ENCODE assay signal across 14 cellular contexts in the genomic region with DNA sequence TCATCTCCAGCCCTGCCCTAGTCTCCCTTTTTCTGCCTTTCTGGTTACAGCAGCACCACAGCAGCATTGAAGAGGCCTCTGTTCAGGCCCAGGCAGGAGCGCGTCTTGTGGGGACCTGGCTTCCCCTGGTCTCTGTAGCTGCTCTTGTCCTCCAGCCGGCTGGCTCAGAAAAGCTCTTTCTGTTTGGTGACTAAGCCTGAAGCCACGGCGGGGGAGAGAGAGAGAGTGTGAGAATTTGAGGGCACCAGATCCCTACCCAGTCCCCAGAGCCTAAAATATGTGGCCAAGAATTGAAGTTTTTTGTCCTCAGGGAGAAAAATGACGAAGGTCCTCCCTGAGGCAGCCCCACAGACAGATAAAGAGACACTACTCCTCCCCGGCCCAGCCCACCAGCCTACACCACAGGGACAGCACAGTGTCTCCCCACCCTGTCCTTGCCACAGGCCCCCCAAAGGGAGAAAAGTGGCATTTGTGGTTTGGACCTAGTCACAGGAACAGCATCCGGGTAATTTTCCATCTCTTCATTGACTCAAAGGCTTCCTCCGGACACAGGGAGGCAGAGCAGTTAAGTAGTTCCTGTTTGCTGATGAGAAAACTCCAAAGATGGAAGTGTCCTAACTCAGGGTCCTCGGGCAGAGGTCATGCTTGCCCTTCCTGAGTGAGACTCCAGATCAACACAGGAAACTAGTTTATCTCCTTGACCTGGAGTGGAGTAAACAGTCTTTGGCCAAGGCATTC. TPM values are rescaled to one million over a fixed set of nuclear protein-coding genes. Genes with fewer than 3 reads are reported as not detected.
DNase-seq lines count a peak whose midpoint lies in the region; ATAC-seq and TF ChIP-seq lines count a peak whose summit lies in the region.
"Had no signal": no experiment of that assay in that cellular context is flagged by ENCODE, and none has a peak within 500 bp of the region (broad histone marks: within the 10 kb centered on the region; RNA-seq: fewer than 3 reads in every experiment).

No MANE protein-coding gene starts in this region.

- TF ChIP-seq CTCF in brain microvascular endothelial cell (IDR thresholded peaks at IDR 0.05; ENCODE audit: low read depth, low read length, missing control alignments) (no peak), transverse colon (IDR thresholded peaks at IDR 0.05) (no peak), Calu3 (IDR thresholded peaks at IDR 0.05; ENCODE audit: unreplicated experiment) (no peak)
- TF ChIP-seq CTCF in CD4-positive, alpha-beta T cell (IDR thresholded peaks at IDR 0.05), result no peak

- no peak for TF ChIP-seq POLR2A in transverse colon (IDR thresholded peaks at IDR 0.05)

- H3K36me3 ChIP-seq in brain microvascular endothelial cell (replicated peaks) (no peaks in the 10 kb centered on the region), transverse colon (no peaks in the 10 kb centered on the region)

- CTCF ChIA-PET in CD4-positive, alpha-beta T cell (lab: Charles Lee), result no interaction called here
- CTCF ChIA-PET in Calu3 (lab: Charles Lee), result interaction anchor here (1.2 kb wide), 1 partner anchor 39 kb away, joined by 3 read pairs; no protein-coding TSS in a partner anchor

- no peak overlapping the region for H3K4me3 ChIP-seq in brain microvascular endothelial cell (ENCODE audit: low read depth, low read length)
- H3K4me3 ChIP-seq in transverse colon, result no peak overlapping the region
- H3K4me3 ChIP-seq: GM12878 had no signal

- H3K4me3 Mint-ChIP-seq in CD4-positive, alpha-beta T cell, result no peak overlapping the region
- no peak overlapping the region for H3K4me3 Mint-ChIP-seq in Calu3 (ENCODE audit: low read depth, unreplicated experiment)

- H3K27me3 Mint-ChIP-seq in CD4-positive, alpha-beta T cell, result peaks cover 58% of the 10 kb centered on the region
- peaks cover 83% of the 10 kb centered on the region for H3K27me3 Mint-ChIP-seq in Calu3 (ENCODE audit: unreplicated experiment)

- H3K27ac ChIP-seq in brain microvascular endothelial cell (peak overlapping the region; percentile 73), transverse colon (peak overlapping the region in 2 of 4 donors; percentile 8 to 21)
- no peak overlapping the region for H3K27ac ChIP-seq in CD4-positive, alpha-beta T cell (ENCODE audit: low read depth, low read length)
- H3K27ac ChIP-seq: RWPE1 had no signal

- no TSS peak for BruUV-seq in Calu3 (replicated peaks; lab: Mats Ljungman, UMichigan)

- POLR2A ChIA-PET in CD4-positive, alpha-beta T cell (lab: Charles Lee), result no interaction called here

- H3K9me3 Mint-ChIP-seq in CD4-positive, alpha-beta T cell, result no peaks in the 10 kb centered on the region
- H3K9me3 Mint-ChIP-seq in Calu3 (ENCODE audit: low read depth, unreplicated experiment), result no peaks in the 10 kb centered on the region

- peaks cover 0 to 5% (median 2%) of the 10 kb centered on the region in 4 donors for H3K4me1 ChIP-seq in transverse colon

- in situ Hi-C loops in brain microvascular endothelial cell (cut with HindIII; ENCODE audit: low pct_ligation_motif_present, low sequenced_read_pairs) (no loop called here), transverse colon (cut with MboI; ENCODE audit: low pct_ligation_motif_present in 1 of 4, low pct_unique_long_range_greater_than_20kb in 1 of 4, low sequenced_read_pairs in 3 of 4) (no loop called here)

- ATAC-seq in left cardiac atrium, result peak; percentile 24 to 60
- ATAC-seq in left lobe of liver, result peak; percentile 83
- no peak for ATAC-seq in CD4-positive, alpha-beta T cell (ENCODE audit: poor library complexity)
- no peak for ATAC-seq in GM18861 (IDR thresholded peaks at IDR 0.05; ENCODE audit: unreplicated experiment)
- ATAC-seq: GM12878 had no signal

- no peak for TF ChIP-seq EP300 in transverse colon (IDR thresholded peaks at IDR 0.05; ENCODE audit: low read depth)

- no peaks in the 10 kb centered on the region for H3K36me3 Mint-ChIP-seq in CD4-positive, alpha-beta T cell (ENCODE audit: low read depth)
- H3K36me3 Mint-ChIP-seq in Calu3 (ENCODE audit: insufficient read depth, unreplicated experiment), result no peaks in the 10 kb centered on the region

- H3K27me3 ChIP-seq in brain microvascular endothelial cell (replicated peaks), result no peaks in the 10 kb centered on the region
- peaks cover 11% of the 10 kb centered on the region for H3K27me3 ChIP-seq in CD4-positive, alpha-beta T cell (ENCODE audit: control insufficient read depth, insufficient read depth, low read length)
- H3K27me3 ChIP-seq in transverse colon, result no peaks in the 10 kb centered on the region

- intact Hi-C loops in left cardiac atrium (cut with DNase I) (no loop called here), cardiac septum (cut with DNase I) (no loop called here), transverse colon (cut with DNase I; ENCODE audit: low total_unique reads) (loop anchor here (5.0 kb wide), 1 partner anchor 645 kb away; no protein-coding TSS in a partner anchor), Calu3 (cut with micrococcal nuclease; ENCODE audit: unreplicated experiment) (no loop called here)
- intact Hi-C loops in CD4-positive, alpha-beta T cell (cut with DNase I, micrococcal nuclease), result no loop called here

- DNase-seq in left cardiac atrium (peak; percentile 49), cardiac septum (ENCODE audit: low spot score) (no peak), brain microvascular endothelial cell (peak; percentile 75), left lobe of liver (ENCODE audit: low spot score) (no peak), transverse colon (no peak), Calu3 (no peak)
- DNase-seq in CD4-positive, alpha-beta T cell, result no peak
- DNase-seq: activated CD8-positive, alpha-beta memory T cell treated with anti-CD3 and anti-CD28 coated beads for 24 hours; NCI-H1436 had no signal

- no peak overlapping the region for H3K27ac Mint-ChIP-seq in CD4-positive, alpha-beta T cell
- H3K27ac Mint-ChIP-seq in Calu3 (ENCODE audit: unreplicated experiment), result no peak overlapping the region

- no peaks in the 10 kb centered on the region for H3K9me3 ChIP-seq in CD4-positive, alpha-beta T cell (ENCODE audit: control insufficient read depth, low read length)
- H3K9me3 ChIP-seq in transverse colon, result no peaks in the 10 kb centered on the region

- WGBS in transverse colon (ENCODE audit: low coverage in 1 of 2), 2 donors, result 68% methylated on average over 10 of the region's 10 CpGs; no CpG with 5 or more reads in 1 of the 2 donors

- H3K4me1 Mint-ChIP-seq in CD4-positive, alpha-beta T cell (ENCODE audit: low read depth), result no peaks in the 10 kb centered on the region
- H3K4me1 Mint-ChIP-seq in Calu3 (ENCODE audit: low read depth, unreplicated experiment), result no peaks in the 10 kb centered on the region

RNA-seq across cellular contexts. Expression of a gene that starts 13.3 kb away (rescaled TPM):
- total RNA-seq in left cardiac atrium, result 1 to 10 TPM; 2.0 to 3.6 TPM
- total RNA-seq in cardiac septum, result 25.1 TPM
- total RNA-seq in left lobe of liver, result 4.8 TPM
- not detected for total RNA-seq in CD4-positive, alpha-beta T cell
- total RNA-seq in transverse colon, result 1 to 10 TPM in 2 of 4 donors, not detected in 2; 1.2 to 3.8 TPM
- total RNA-seq in Calu3 (2022), result not detected in 2 replicates
- total RNA-seq: cerebellum, GM12878, pulmonary artery endothelial cell had no signal

RNA-seq across cellular contexts. Expression of a gene that starts 33.9 kb away (rescaled TPM):
- total RNA-seq in left cardiac atrium, result not detected
- total RNA-seq in cardiac septum, result 1.0 TPM
- total RNA-seq in left lobe of liver, result 0.35 TPM
- not detected for total RNA-seq in CD4-positive, alpha-beta T cell
- total RNA-seq in transverse colon, result 10 to 100 TPM in 1 of 4 donors, 1 to 10 TPM in 1, not detected in 2; 3.0 to 15.3 TPM
- not detected in 2 replicates for total RNA-seq in Calu3 (2022)
- total RNA-seq: GM12878, pulmonary artery endothelial cell had no signal

Comparison
In these comparisons a context has a peak if more than half of its experiments do, and no peak if none do; other contexts are left out.
1. DNase-seq: peak in left cardiac atrium (single experiment) and brain microvascular endothelial cell (single experiment); none in cardiac septum (single experiment), left lobe of liver (single experiment), CD4-positive, alpha-beta T cell (0 of 10), transverse colon (single experiment) and Calu3 (single experiment).
2. ATAC-seq: peak in left cardiac atrium (2 of 2) and left lobe of liver (single experiment); none in CD4-positive, alpha-beta T cell (single experiment) and GM18861 (single experiment).